23 cellular contexts compared by ENCODE assay signal in genomic region chr19:30221176-30221575, GRCh38.
"Had no signal": no experiment of that assay in that cellular context is flagged by ENCODE, and none has a peak within 500 bp of the region (broad histone marks: within the 10 kb centered on the region; RNA-seq: fewer than 3 reads in every experiment).

No MANE protein-coding gene starts in this region.

- H3K4me3 ChIP-seq: heart right ventricle, hepatocyte, left ventricle myocardium inferior, lung, pancreas, prostate gland, sigmoid colon, spleen, suprapubic skin, tibial nerve, vagina had no signal

- H3K4me2 ChIP-seq: hepatocyte had no signal

- H3K36me3 Mint-ChIP-seq: stimulated activated effector memory CD8-positive, alpha-beta T cell treated with anti-CD3 and anti-CD28 coated beads, Interleukin-12 subunit alpha, Interleukin-12 subunit beta, amount 100 ng/mL, for 72 hours; type B pancreatic cell had no signal

- H3K36me3 ChIP-seq: heart right ventricle, left ventricle myocardium inferior, pancreas, prostate gland, sigmoid colon, spleen, suprapubic skin, tibial nerve, vagina had no signal

- H3K9me3 ChIP-seq: heart right ventricle, left ventricle myocardium inferior, pancreas, prostate gland, sigmoid colon, spleen, suprapubic skin, tibial nerve, vagina had no signal

- FAIRE-seq: pancreas, small intestine had no signal

- ATAC-seq: heart right ventricle; naive thymus-derived CD8-positive, alpha-beta T cell; pancreas; right cardiac atrium; stimulated activated effector memory CD8-positive, alpha-beta T cell treated with anti-CD3 and anti-CD28 coated beads, Interleukin-12 subunit alpha, Interleukin-12 subunit beta, amount 100 ng/mL, for 72 hours had no signal

- H3K9me3 Mint-ChIP-seq: naive thymus-derived CD8-positive, alpha-beta T cell; nephron progenitor cell; stimulated activated effector memory CD8-positive, alpha-beta T cell treated with anti-CD3 and anti-CD28 coated beads, Interleukin-12 subunit alpha, Interleukin-12 subunit beta, amount 100 ng/mL, for 72 hours; stimulated activated naive CD8-positive, alpha-beta T cell treated with anti-CD3 and anti-CD28 coated beads, Interleukin-15, Interleukin-2, amounts not matched to agents 100 ng/mL and 50 ng/mL, for 24 hours; type B pancreatic cell had no signal

- H3K27ac Mint-ChIP-seq: naive thymus-derived CD8-positive, alpha-beta T cell; nephron progenitor cell; stimulated activated effector memory CD8-positive, alpha-beta T cell treated with anti-CD3 and anti-CD28 coated beads, Interleukin-12 subunit alpha, Interleukin-12 subunit beta, amount 100 ng/mL, for 72 hours; stimulated activated naive CD8-positive, alpha-beta T cell treated with anti-CD3 and anti-CD28 coated beads, Interleukin-15, Interleukin-2, amounts not matched to agents 100 ng/mL and 50 ng/mL, for 24 hours; type B pancreatic cell had no signal

- H3K27ac ChIP-seq: heart right ventricle, hepatocyte, left ventricle myocardium inferior, pancreas, prostate gland, sigmoid colon, spleen, suprapubic skin, tibial nerve, vagina had no signal

- H3K4me3 Mint-ChIP-seq: naive thymus-derived CD8-positive, alpha-beta T cell; nephron progenitor cell; stimulated activated effector memory CD8-positive, alpha-beta T cell treated with anti-CD3 and anti-CD28 coated beads, Interleukin-12 subunit alpha, Interleukin-12 subunit beta, amount 100 ng/mL, for 72 hours; stimulated activated naive CD8-positive, alpha-beta T cell treated with anti-CD3 and anti-CD28 coated beads, Interleukin-15, Interleukin-2, amounts not matched to agents 100 ng/mL and 50 ng/mL, for 24 hours; type B pancreatic cell had no signal

- H3K79me2 ChIP-seq: hepatocyte had no signal

- DNase-seq: heart right ventricle; islet precursor cell; left ventricle myocardium inferior; naive thymus-derived CD8-positive, alpha-beta T cell; nephron progenitor cell; nucleus accumbens; pancreas; retina; right cardiac atrium; sigmoid colon; small intestine; spleen; stimulated activated CD4-positive, alpha-beta T cell treated with anti-CD3 and anti-CD28 coated beads, Interleukin-4, amount 100 ng/mL, for 24 hours; stimulated activated naive CD4-positive, alpha-beta T cell had no signal

- H2AFZ ChIP-seq: hepatocyte had no signal
